Comparison of ENCODE assay signal across 1 cellular context in the genomic region with DNA sequence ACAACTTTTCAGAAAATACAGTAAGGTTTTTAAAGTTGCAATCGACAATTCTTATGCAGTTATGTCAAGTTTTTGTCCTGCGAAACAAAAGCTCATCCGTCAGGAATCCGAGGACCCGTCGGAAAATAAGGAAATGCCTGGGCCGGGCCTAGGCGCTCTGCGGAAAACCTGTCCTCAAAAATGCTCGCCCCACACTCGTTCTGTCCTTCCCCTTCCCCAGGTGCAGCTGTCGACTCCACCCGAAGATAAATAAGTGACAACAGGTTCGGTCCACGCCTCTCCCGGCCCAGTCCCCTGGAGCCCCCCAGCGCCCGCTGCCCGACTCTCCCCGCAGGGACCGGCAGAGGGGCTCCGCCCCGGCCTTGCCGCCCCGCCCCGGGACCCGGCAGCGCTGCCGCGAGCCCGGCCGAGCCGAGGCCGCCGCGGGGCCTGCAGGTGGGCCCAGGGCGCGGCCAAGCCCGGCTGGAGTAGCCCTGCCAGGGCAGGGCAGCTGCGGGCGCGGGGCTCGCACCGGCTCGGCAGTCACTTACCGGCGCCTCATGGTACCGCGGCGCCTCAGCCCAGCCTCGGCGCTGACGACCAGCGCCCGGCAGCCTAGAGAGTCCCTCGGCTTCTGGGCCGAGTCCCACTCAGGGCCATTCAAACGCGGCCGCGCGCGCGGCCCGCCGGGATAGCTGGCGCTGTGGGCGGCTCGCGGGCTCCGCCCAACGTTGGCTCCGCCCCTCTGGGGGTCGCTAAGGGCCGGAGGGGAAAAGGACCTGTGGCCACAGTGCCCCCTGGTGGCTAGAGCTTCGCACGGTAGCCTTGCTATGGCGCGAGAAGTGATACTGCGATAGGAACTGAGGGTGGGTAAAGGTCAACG.
TF ChIP-seq lines count a peak whose summit lies in the region.

A gene with protein sequence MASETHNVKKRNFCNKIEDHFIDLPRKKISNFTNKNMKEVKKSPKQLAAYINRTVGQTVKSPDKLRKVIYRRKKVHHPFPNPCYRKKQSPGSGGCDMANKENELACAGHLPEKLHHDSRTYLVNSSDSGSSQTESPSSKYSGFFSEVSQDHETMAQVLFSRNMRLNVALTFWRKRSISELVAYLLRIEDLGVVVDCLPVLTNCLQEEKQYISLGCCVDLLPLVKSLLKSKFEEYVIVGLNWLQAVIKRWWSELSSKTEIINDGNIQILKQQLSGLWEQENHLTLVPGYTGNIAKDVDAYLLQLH (minus strand): TSS at position 676 of the 862 bp plus-strand sequence. CDS start 46,420 bp downstream, outside the sequence.

TF ChIP-seq in A549, 52 proteins besides CTCF, POLR2A, EP300 and RAD21 (continued from another document):
- TF ChIP-seq CEBPB (IDR thresholded peaks at IDR 0.05) (no peak), NPAS2 (CRISPR knock-in tag; IDR thresholded peaks at IDR 0.05; ENCODE audit: borderline replicate concordance) (no peak), HEYL (CRISPR knock-in tag; IDR thresholded peaks at IDR 0.05) (no peak), GATA3 (IDR thresholded peaks at IDR 0.05; ENCODE audit: borderline replicate concordance) (no peak; the same call in 1 of the 2 replicates), SMC3 (IDR thresholded peaks at IDR 0.05) (peak; percentile 98), RCOR1 (IDR thresholded peaks at IDR 0.05; ENCODE audit: low read depth, low read length) (no peak), EHMT2 (IDR thresholded peaks at IDR 0.05; ENCODE audit: low read depth) (no peak), MAZ (IDR thresholded peaks at IDR 0.05; ENCODE audit: borderline replicate concordance, low read depth, low read length) (no peak), RARB (CRISPR knock-in tag; IDR thresholded peaks at IDR 0.05) (no peak), FOXS1 (CRISPR knock-in tag; IDR thresholded peaks at IDR 0.05) (no peak), BHLHE40 (IDR thresholded peaks at IDR 0.05; ENCODE audit: low read depth, low read length) (no peak), PHF8 (IDR thresholded peaks at IDR 0.05; ENCODE audit: borderline replicate concordance, low read depth) (peak; percentile 98), HDAC2 (IDR thresholded peaks at IDR 0.05) (no peak), HOXB5 (CRISPR knock-in tag; IDR thresholded peaks at IDR 0.05) (peak; percentile 59; the same call in 1 of the 2 replicates), ZSCAN20 (CRISPR knock-in tag; IDR thresholded peaks at IDR 0.05) (no peak)
- TF ChIP-seq, protein P1, sequence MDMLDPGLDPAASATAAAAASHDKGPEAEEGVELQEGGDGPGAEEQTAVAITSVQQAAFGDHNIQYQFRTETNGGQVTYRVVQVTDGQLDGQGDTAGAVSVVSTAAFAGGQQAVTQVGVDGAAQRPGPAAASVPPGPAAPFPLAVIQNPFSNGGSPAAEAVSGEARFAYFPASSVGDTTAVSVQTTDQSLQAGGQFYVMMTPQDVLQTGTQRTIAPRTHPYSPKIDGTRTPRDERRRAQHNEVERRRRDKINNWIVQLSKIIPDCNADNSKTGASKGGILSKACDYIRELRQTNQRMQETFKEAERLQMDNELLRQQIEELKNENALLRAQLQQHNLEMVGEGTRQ (IDR thresholded peaks at IDR 0.05) = no peak
- TF ChIP-seq, protein P2, sequence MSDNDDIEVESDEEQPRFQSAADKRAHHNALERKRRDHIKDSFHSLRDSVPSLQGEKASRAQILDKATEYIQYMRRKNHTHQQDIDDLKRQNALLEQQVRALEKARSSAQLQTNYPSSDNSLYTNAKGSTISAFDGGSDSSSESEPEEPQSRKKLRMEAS (IDR thresholded peaks at IDR 0.05) = peak; percentile 80
- TF ChIP-seq, protein P3, sequence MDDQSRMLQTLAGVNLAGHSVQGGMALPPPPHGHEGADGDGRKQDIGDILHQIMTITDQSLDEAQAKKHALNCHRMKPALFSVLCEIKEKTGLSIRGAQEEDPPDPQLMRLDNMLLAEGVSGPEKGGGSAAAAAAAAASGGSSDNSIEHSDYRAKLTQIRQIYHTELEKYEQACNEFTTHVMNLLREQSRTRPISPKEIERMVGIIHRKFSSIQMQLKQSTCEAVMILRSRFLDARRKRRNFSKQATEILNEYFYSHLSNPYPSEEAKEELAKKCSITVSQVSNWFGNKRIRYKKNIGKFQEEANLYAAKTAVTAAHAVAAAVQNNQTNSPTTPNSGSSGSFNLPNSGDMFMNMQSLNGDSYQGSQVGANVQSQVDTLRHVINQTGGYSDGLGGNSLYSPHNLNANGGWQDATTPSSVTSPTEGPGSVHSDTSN (IDR thresholded peaks at IDR 0.05) = no peak
